ENCODE assay signal across 13 cellular contexts in the genomic region with DNA sequence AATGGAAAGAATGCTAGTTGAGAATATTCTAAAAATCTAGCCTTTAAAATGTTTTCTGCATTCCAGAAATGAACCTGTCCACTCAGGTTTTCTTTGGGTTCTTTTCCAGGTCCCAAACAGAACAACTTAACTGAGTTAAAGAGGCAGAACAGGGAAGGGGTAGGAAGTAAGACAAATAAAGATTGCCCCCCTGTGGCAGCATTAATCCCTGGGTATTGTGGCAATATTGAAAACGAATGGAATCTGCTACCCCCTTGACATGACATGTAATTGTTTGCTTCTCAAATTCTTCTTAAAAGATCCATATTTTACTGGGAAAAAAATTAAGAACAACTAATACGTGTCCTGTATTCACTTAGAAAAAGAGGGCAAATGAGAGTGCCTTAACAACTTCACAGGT. TPM values are rescaled to one million over a fixed set of nuclear protein-coding genes. Genes with fewer than 3 reads are reported as not detected.
DNase-seq lines count a peak whose midpoint lies in the region; ATAC-seq and TF ChIP-seq lines count a peak whose summit lies in the region.
"Had no signal": no experiment of that assay in that cellular context is flagged by ENCODE, and none has a peak within 500 bp of the region (broad histone marks: within the 10 kb centered on the region; RNA-seq: fewer than 3 reads in every experiment).

No MANE protein-coding gene starts in this region.

- H3F3A ChIP-seq in PC-3 (ENCODE audit: low read length, unreplicated experiment) = no peaks in the 10 kb centered on the region

- no peaks in the 10 kb centered on the region for H3K79me2 ChIP-seq in PC-3 (ENCODE audit: low read length)

- no peak overlapping the region for H3K4me3 ChIP-seq in heart right ventricle
- no peak overlapping the region for H3K4me3 ChIP-seq in right cardiac atrium (ENCODE audit: low read length)
- no peak overlapping the region for H3K4me3 ChIP-seq in PC-3 (ENCODE audit: low read length)
- H3K4me3 ChIP-seq in fibroblast of villous mesenchyme (ENCODE audit: low read depth, low read length) = no peak overlapping the region

- no peaks in the 10 kb centered on the region for H3K4me1 Mint-ChIP-seq in activated T-cell treated with anti-CD3 and anti-CD28 coated beads, Interleukin-2, amount 50 U/mL, for 4 hours (ENCODE audit: low read depth)
- H3K4me1 Mint-ChIP-seq: activated CD4-positive, alpha-beta T cell treated with anti-CD3 and anti-CD28 coated beads, Interleukin-2, amount 10 ng/mL, durations not matched to agents 7 days and 5 days; naive thymus-derived CD4-positive, alpha-beta T cell had no signal

- DNase-seq in heart right ventricle (no peak), right cardiac atrium (no peak), PC-3 (peak; percentile 21), fibroblast of villous mesenchyme (ENCODE audit: low read depth) (no peak), substantia nigra (lab: John Stamatoyannopoulos, UW) (no peak)
- no peak for DNase-seq in activated T-cell treated with anti-CD3 and anti-CD28 coated beads, Interleukin-2, amount 50 U/mL, for 4 hours
- DNase-seq: activated CD4-positive, alpha-beta T cell treated with anti-CD3 and anti-CD28 coated beads, Interleukin-2, amount 10 ng/mL, durations not matched to agents 7 days and 5 days; amniotic stem cell; glutamatergic neuron had no signal

- no TSS peak for BruUV-seq in PC-3 (replicated peaks; lab: Mats Ljungman, UMichigan)

- no peaks in the 10 kb centered on the region for H3K27me3 Mint-ChIP-seq in activated T-cell treated with anti-CD3 and anti-CD28 coated beads, Interleukin-2, amount 50 U/mL, for 4 hours (ENCODE audit: low read depth)
- H3K27me3 Mint-ChIP-seq: activated CD4-positive, alpha-beta T cell treated with anti-CD3 and anti-CD28 coated beads, Interleukin-2, amount 10 ng/mL, durations not matched to agents 7 days and 5 days; naive thymus-derived CD4-positive, alpha-beta T cell had no signal

- H3K4me3 Mint-ChIP-seq in activated T-cell treated with anti-CD3 and anti-CD28 coated beads, Interleukin-2, amount 50 U/mL, for 4 hours = no peak overlapping the region
- H3K4me3 Mint-ChIP-seq: activated CD4-positive, alpha-beta T cell treated with anti-CD3 and anti-CD28 coated beads, Interleukin-2, amount 10 ng/mL, durations not matched to agents 7 days and 5 days; naive thymus-derived CD4-positive, alpha-beta T cell had no signal

- H3K27me3 ChIP-seq in heart right ventricle (no peaks in the 10 kb centered on the region), right cardiac atrium (ENCODE audit: control insufficient read depth, insufficient read depth) (no peaks in the 10 kb centered on the region), PC-3 (ENCODE audit: low read length) (no peaks in the 10 kb centered on the region)

- H4K20me1 ChIP-seq in PC-3 (ENCODE audit: low read length) = no peaks in the 10 kb centered on the region

- no peak overlapping the region for H3K27ac ChIP-seq in heart right ventricle
- no peak overlapping the region for H3K27ac ChIP-seq in right cardiac atrium (ENCODE audit: low read length)
- no peak overlapping the region for H3K27ac ChIP-seq in PC-3 (ENCODE audit: low read length)
- H3K27ac ChIP-seq in substantia nigra (ENCODE audit: low read depth, low read length, poor library complexity, severe bottlenecking) = no peak overlapping the region
- H3K27ac ChIP-seq: KMS-11 had no signal

- H3K9me2 ChIP-seq in PC-3 (replicated peaks; ENCODE audit: low read length) = no peaks in the 10 kb centered on the region

- ATAC-seq in heart right ventricle (no peak), right cardiac atrium (no peak), PC-3 (no peak), HG03521 (IDR thresholded peaks at IDR 0.05; ENCODE audit: unreplicated experiment) (no peak), GM21447 (IDR thresholded peaks at IDR 0.05; ENCODE audit: unreplicated experiment) (no peak)
- no peak for ATAC-seq in activated T-cell treated with anti-CD3 and anti-CD28 coated beads, Interleukin-2, amount 50 U/mL, for 4 hours
- ATAC-seq: naive thymus-derived CD4-positive, alpha-beta T cell had no signal

- no peak overlapping the region for H2AFZ ChIP-seq in PC-3 (ENCODE audit: low read length)

- H3K4me1 ChIP-seq in heart right ventricle = peaks cover 0 to 9% (median 0%) of the 10 kb centered on the region in 9 donors
- H3K4me1 ChIP-seq in right cardiac atrium (ENCODE audit: control insufficient read depth, insufficient read depth, low read length) = no peaks in the 10 kb centered on the region
- H3K4me1 ChIP-seq in PC-3 (ENCODE audit: insufficient read depth, low read length) = no peaks in the 10 kb centered on the region

- TF ChIP-seq CTCF in heart right ventricle (IDR thresholded peaks at IDR 0.05) (peak; percentile 9 to 55 (median 40)), PC-3 (conservative IDR thresholded peaks at IDR 0.05; ENCODE audit: low read depth, low read length) (peak; percentile 59), fibroblast of villous mesenchyme (IDR thresholded peaks at IDR 0.05; ENCODE audit: insufficient read depth, low read depth, low read length) (peak; percentile 26)

- intact Hi-C loops in heart right ventricle (cut with DNase I) = loop anchor here in 1 of 10 donors (5.0 kb wide), 1 partner anchor 153 kb away; no protein-coding TSS in a partner anchor
- intact Hi-C loops in right cardiac atrium (cut with DNase I) = no loop called here
- intact Hi-C loops in PC-3 (cut with micrococcal nuclease) = no loop called here

- POLR2A ChIA-PET in PC-3 (lab: Charles Lee; ENCODE audit: unreplicated experiment) = no interaction called here

- no peak overlapping the region for H3K4me2 ChIP-seq in PC-3 (ENCODE audit: low read length)
- H3K4me2 ChIP-seq: KMS-11 had no signal

- H3K9me3 Mint-ChIP-seq in activated T-cell treated with anti-CD3 and anti-CD28 coated beads, Interleukin-2, amount 50 U/mL, for 4 hours = no peaks in the 10 kb centered on the region
- H3K9me3 Mint-ChIP-seq: activated CD4-positive, alpha-beta T cell treated with anti-CD3 and anti-CD28 coated beads, Interleukin-2, amount 10 ng/mL, durations not matched to agents 7 days and 5 days; naive thymus-derived CD4-positive, alpha-beta T cell had no signal

- WGBS in heart right ventricle, 2 donors = 58 to 59% methylated on average over 2 of the region's 2 CpGs
- 57% methylated on average over 2 of the region's 2 CpGs for WGBS in right cardiac atrium

- peaks cover 28% of the 10 kb centered on the region for H3K36me3 Mint-ChIP-seq in activated T-cell treated with anti-CD3 and anti-CD28 coated beads, Interleukin-2, amount 50 U/mL, for 4 hours (ENCODE audit: insufficient read depth)

- CTCF ChIA-PET in PC-3 (lab: Charles Lee) = interaction anchor here (0.6 kb wide), 1 partner anchor 137 kb away, joined by 9 read pairs; no protein-coding TSS in a partner anchor

- H3K9me3 ChIP-seq in heart right ventricle (no peaks in the 10 kb centered on the region), right cardiac atrium (ENCODE audit: control insufficient read depth, low read length) (no peaks in the 10 kb centered on the region), PC-3 (ENCODE audit: low read length) (no peaks in the 10 kb centered on the region)

- H3K36me3 ChIP-seq in heart right ventricle (peaks cover 0 to 86% (median 38%) of the 10 kb centered on the region in 9 donors), PC-3 (ENCODE audit: low read depth, low read length) (peaks cover 47% of the 10 kb centered on the region)

- no peak overlapping the region for H3K9ac ChIP-seq in PC-3 (ENCODE audit: low read length)
- H3K9ac ChIP-seq: KMS-11 had no signal

RNA-seq across cellular contexts. Expression of a gene that starts 9.3 kb away (rescaled TPM):
- total RNA-seq in heart right ventricle (10 to 100 TPM; 23.4 to 41.0 (median 29.3) TPM), right cardiac atrium (10 to 100 TPM; 25.1 to 30.8 (median 26.4) TPM), PC-3 (2014; rRNA removed) (27.3 and 31.6 TPM in 2 replicates), fibroblast of villous mesenchyme (18.7 and 29.8 TPM in 2 replicates)
- polyA plus RNA-seq in heart right ventricle (10 to 100 TPM; 18.6 to 28.8 TPM), right cardiac atrium (19.3 TPM)
- total RNA-seq in activated T-cell treated with anti-CD3 and anti-CD28 coated beads, Interleukin-2, amount 50 U/mL, for 4 hours = 10 to 100 TPM; 81.6 to 92.7 (median 86.5) TPM

RNA-seq across cellular contexts. Expression of a gene that starts 48.7 kb away (rescaled TPM):
- 10 to 100 TPM; 42.9 to 68.3 (median 58.2) TPM for total RNA-seq in heart right ventricle
- 10 to 100 TPM; 20.0 TPM for polyA plus RNA-seq in heart right ventricle
- 10 to 100 TPM; 41.8 to 51.6 (median 47.6) TPM for total RNA-seq in right cardiac atrium
- 22.7 TPM for polyA plus RNA-seq in right cardiac atrium
- 40.5 and 45.0 TPM in 2 replicates for total RNA-seq in PC-3 (2014; rRNA removed)
- total RNA-seq in fibroblast of villous mesenchyme = 48.3 and 66.1 TPM in 2 replicates
- 10 to 100 TPM; 35.9 to 42.2 (median 38.6) TPM for total RNA-seq in activated T-cell treated with anti-CD3 and anti-CD28 coated beads, Interleukin-2, amount 50 U/mL, for 4 hours

RNA-seq across cellular contexts. Expression of a gene that starts 49.1 kb away (rescaled TPM):
- 10 to 100 TPM in 2 of 10 donors, 1 to 10 TPM in 8; 4.5 to 12.2 (median 6.0) TPM for total RNA-seq in heart right ventricle
- 1 to 10 TPM in 1 of 2 donors, under 1 TPM in 1; 0.91 to 4.1 TPM for polyA plus RNA-seq in heart right ventricle
- 1 to 10 TPM; 4.0 to 9.3 (median 5.2) TPM for total RNA-seq in right cardiac atrium
- 3.3 TPM for polyA plus RNA-seq in right cardiac atrium
- total RNA-seq in PC-3 (2014; rRNA removed) = not detected in 2 replicates
- under 0.01 TPM in 2 replicates for total RNA-seq in fibroblast of villous mesenchyme
- under 1 TPM in 2 of 3 donors, not detected in 1; 0.21 to 0.86 TPM for total RNA-seq in activated T-cell treated with anti-CD3 and anti-CD28 coated beads, Interleukin-2, amount 50 U/mL, for 4 hours
- total RNA-seq: naive thymus-derived CD4-positive, alpha-beta T cell had no signal
